Comparison of ENCODE assay signal across 1 cellular context in genomic region chr7:40301486-40302065, GRCh38.
TF ChIP-seq lines count a peak whose summit lies in the region.

No MANE protein-coding gene starts in this region.

TF ChIP-seq in GM23338, 12 proteins besides CTCF, POLR2A, EP300 and RAD21 (continued from another document):
- TF ChIP-seq ETS1 (IDR thresholded peaks at IDR 0.05) (no peak), ZNF462 (CRISPR knock-in tag; IDR thresholded peaks at IDR 0.05) (no peak), POLR2AphosphoS5 (IDR thresholded peaks at IDR 0.05; ENCODE audit: low read depth) (no peak), REST (IDR thresholded peaks at IDR 0.05; ENCODE audit: unreplicated experiment) (no peak)
